ENCODE assay signal across 20 cellular contexts in the genomic region with DNA sequence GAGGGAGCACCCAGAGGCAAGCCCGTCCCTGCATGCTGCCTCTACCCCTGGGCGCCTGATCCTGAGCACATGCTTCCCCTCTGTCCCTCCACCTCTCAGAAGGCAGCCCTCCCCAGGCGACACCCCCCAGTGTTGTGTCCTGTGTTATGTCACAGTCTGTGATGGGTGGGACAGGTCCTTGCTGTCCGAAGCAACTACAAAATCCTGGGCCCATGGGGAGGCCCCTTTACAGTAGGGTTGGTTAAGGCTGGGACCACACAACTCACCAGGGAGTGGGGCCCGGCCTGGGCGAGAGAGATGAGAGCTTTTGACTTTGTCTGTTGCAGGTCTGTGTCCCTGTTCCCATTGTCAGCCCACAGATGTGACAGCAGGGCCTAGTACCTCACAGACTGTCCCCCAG.
"Had no signal": no experiment of that assay in that cellular context is flagged by ENCODE, and none has a peak within 500 bp of the region (broad histone marks: within the 10 kb centered on the region; RNA-seq: fewer than 3 reads in every experiment).

No MANE protein-coding gene starts in this region.

- H3K9me3 Mint-ChIP-seq: activated CD8-positive, alpha-beta T cell treated with anti-CD3 and anti-CD28 coated beads for 36 hours; activated naive CD4-positive, alpha-beta T cell treated with anti-CD3 and anti-CD28 coated beads, Interleukin-2, amount 10 ng/mL, durations not matched to agents 7 days and 5 days; activated naive CD8-positive, alpha-beta T cell treated with anti-CD3 and anti-CD28 coated beads for 36 hours; activated T-helper 17 cell treated with anti-CD3 and anti-CD28 coated beads, Interleukin-2, amount 50 U/mL, for 72 hours had no signal

- H3K27me3 Mint-ChIP-seq: activated CD8-positive, alpha-beta T cell treated with anti-CD3 and anti-CD28 coated beads for 36 hours; activated naive CD4-positive, alpha-beta T cell treated with anti-CD3 and anti-CD28 coated beads, Interleukin-2, amount 10 ng/mL, durations not matched to agents 7 days and 5 days; activated naive CD8-positive, alpha-beta T cell treated with anti-CD3 and anti-CD28 coated beads for 36 hours; activated T-helper 17 cell treated with anti-CD3 and anti-CD28 coated beads, Interleukin-2, amount 50 U/mL, for 72 hours had no signal

- H3K9me3 ChIP-seq: Peyer's patch had no signal

- H3K4me1 Mint-ChIP-seq: activated naive CD4-positive, alpha-beta T cell treated with anti-CD3 and anti-CD28 coated beads, Interleukin-2, amount 10 ng/mL, durations not matched to agents 7 days and 5 days; activated naive CD8-positive, alpha-beta T cell treated with anti-CD3 and anti-CD28 coated beads for 36 hours; activated T-helper 17 cell treated with anti-CD3 and anti-CD28 coated beads, Interleukin-2, amount 50 U/mL, for 72 hours had no signal

- H3K27ac ChIP-seq: brain microvascular endothelial cell, VCaP had no signal

- ATAC-seq: activated CD8-positive, alpha-beta T cell treated with anti-CD3 and anti-CD28 coated beads for 36 hours; activated T-helper 17 cell treated with anti-CD3 and anti-CD28 coated beads, Interleukin-2, amount 50 U/mL, for 72 hours; K562 had no signal

- DNase-seq: activated CD4-positive, CD25-positive, alpha-beta regulatory T cell; activated CD8-positive, alpha-beta memory T cell treated with anti-CD3 and anti-CD28 coated beads, Interleukin-2, amount 50 U/mL, for 4 hours; activated CD8-positive, alpha-beta T cell treated with anti-CD3 and anti-CD28 coated beads for 36 hours; activated gamma-delta T cell treated with Interleukin-2 at 50 U/mL for 16 hours; activated naive CD4-positive, alpha-beta T cell treated with anti-CD3 and anti-CD28 coated beads, Interleukin-2, amount 10 ng/mL, durations not matched to agents 7 days and 5 days; activated naive CD8-positive, alpha-beta T cell treated with anti-CD3 and anti-CD28 coated beads for 36 hours; brain microvascular endothelial cell; Karpas-422; NCI-H1105 treated with DMSO at 0.1 percent for 48 hours; NCI-H1436 treated with DMSO at 0.1 percent for 48 hours; NCI-H187; NCI-H2081; NCI-H510A treated with DMSO at 0.1 percent for 48 hours; NCI-H69; NK-92 treated with Interleukin-12 subunit alpha and Interleukin-12 subunit beta, amount 100 ng/mL, for 24 hours; Peyer's patch; SHP77 had no signal

- H3K27ac Mint-ChIP-seq: activated CD8-positive, alpha-beta T cell treated with anti-CD3 and anti-CD28 coated beads for 36 hours; activated naive CD4-positive, alpha-beta T cell treated with anti-CD3 and anti-CD28 coated beads, Interleukin-2, amount 10 ng/mL, durations not matched to agents 7 days and 5 days; activated naive CD8-positive, alpha-beta T cell treated with anti-CD3 and anti-CD28 coated beads for 36 hours; activated T-helper 17 cell treated with anti-CD3 and anti-CD28 coated beads, Interleukin-2, amount 50 U/mL, for 72 hours had no signal

- H3K4me3 ChIP-seq: K562, Peyer's patch had no signal

- H3K4me3 Mint-ChIP-seq: activated CD8-positive, alpha-beta T cell treated with anti-CD3 and anti-CD28 coated beads for 36 hours; activated naive CD4-positive, alpha-beta T cell treated with anti-CD3 and anti-CD28 coated beads, Interleukin-2, amount 10 ng/mL, durations not matched to agents 7 days and 5 days; activated naive CD8-positive, alpha-beta T cell treated with anti-CD3 and anti-CD28 coated beads for 36 hours; activated T-helper 17 cell treated with anti-CD3 and anti-CD28 coated beads, Interleukin-2, amount 50 U/mL, for 72 hours had no signal

- H3K4me1 ChIP-seq: Peyer's patch had no signal

- H3K27me3 ChIP-seq: brain microvascular endothelial cell, Peyer's patch had no signal
